1 cellular context compared by ENCODE assay signal in the genomic region with DNA sequence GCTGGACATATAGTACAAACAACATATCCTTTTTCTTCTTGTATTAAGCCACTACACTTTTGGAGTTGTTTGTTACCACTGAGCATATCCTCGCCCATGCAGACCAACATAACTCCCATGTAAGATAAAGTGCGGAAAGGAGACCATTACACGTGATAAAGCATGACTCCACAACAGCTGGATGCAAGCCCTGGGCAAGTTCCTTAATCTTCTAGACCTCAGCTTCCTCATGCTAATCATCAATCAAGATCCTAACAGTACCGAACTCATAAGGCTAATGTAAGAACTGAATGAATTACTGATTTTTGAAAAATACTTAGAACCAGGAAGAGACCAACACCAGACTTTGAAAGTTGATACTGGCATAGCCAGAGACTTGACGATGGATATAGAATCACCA.
TF ChIP-seq lines count a peak whose summit lies in the region.

No MANE protein-coding gene starts in this region.

TF ChIP-seq in IMR-90, 13 proteins besides CTCF, POLR2A, EP300 and RAD21 (continued from another document):
- TF ChIP-seq BHLHE40 (IDR thresholded peaks at IDR 0.05; ENCODE audit: low read depth, low read length) (no peak), CHD1 (IDR thresholded peaks at IDR 0.05; ENCODE audit: low read depth, low read length) (no peak), MAFK (IDR thresholded peaks at IDR 0.05; ENCODE audit: low read depth, low read length) (no peak), CEBPB (IDR thresholded peaks at IDR 0.05; ENCODE audit: low read depth, low read length) (no peak), FOS (IDR thresholded peaks at IDR 0.05; ENCODE audit: low read depth, low read length) (no peak), MXI1 (IDR thresholded peaks at IDR 0.05; ENCODE audit: borderline replicate concordance, low read depth, low read length) (no peak), RFX5 (IDR thresholded peaks at IDR 0.05; ENCODE audit: low read depth, low read length) (no peak), SMC3 (IDR thresholded peaks at IDR 0.05; ENCODE audit: low read depth, low read length) (no peak), MAZ (IDR thresholded peaks at IDR 0.05; ENCODE audit: borderline replicate concordance, low read depth, low read length) (no peak), NFE2L2 (IDR thresholded peaks at IDR 0.05; ENCODE audit: low read depth, low read length) (no peak)
- TF ChIP-seq, protein P1, sequence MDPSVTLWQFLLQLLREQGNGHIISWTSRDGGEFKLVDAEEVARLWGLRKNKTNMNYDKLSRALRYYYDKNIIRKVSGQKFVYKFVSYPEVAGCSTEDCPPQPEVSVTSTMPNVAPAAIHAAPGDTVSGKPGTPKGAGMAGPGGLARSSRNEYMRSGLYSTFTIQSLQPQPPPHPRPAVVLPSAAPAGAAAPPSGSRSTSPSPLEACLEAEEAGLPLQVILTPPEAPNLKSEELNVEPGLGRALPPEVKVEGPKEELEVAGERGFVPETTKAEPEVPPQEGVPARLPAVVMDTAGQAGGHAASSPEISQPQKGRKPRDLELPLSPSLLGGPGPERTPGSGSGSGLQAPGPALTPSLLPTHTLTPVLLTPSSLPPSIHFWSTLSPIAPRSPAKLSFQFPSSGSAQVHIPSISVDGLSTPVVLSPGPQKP (IDR thresholded peaks at IDR 0.05; ENCODE audit: borderline replicate concordance, low read depth, low read length), result no peak
- TF ChIP-seq, protein P2, sequence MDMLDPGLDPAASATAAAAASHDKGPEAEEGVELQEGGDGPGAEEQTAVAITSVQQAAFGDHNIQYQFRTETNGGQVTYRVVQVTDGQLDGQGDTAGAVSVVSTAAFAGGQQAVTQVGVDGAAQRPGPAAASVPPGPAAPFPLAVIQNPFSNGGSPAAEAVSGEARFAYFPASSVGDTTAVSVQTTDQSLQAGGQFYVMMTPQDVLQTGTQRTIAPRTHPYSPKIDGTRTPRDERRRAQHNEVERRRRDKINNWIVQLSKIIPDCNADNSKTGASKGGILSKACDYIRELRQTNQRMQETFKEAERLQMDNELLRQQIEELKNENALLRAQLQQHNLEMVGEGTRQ (IDR thresholded peaks at IDR 0.05; ENCODE audit: low read depth, low read length), result no peak
